In genomic region chrX:70908541-70908940, GRCh38 we compare ENCODE assay signal across 19 cellular contexts. TPM values are rescaled to one million over a fixed set of nuclear protein-coding genes. Genes with fewer than 3 reads are reported as not detected.
DNase-seq lines count a peak whose midpoint lies in the region; ATAC-seq, FAIRE-seq and TF ChIP-seq lines count a peak whose summit lies in the region.
"Had no signal": no experiment of that assay in that cellular context is flagged by ENCODE, and none has a peak within 500 bp of the region (broad histone marks: within the 10 kb centered on the region; RNA-seq: fewer than 3 reads in every experiment).

Gene TEX11, minus strand, starts transcription at chrX:70908711. Its CDS starts 922 bp downstream, at chrX:70907789.

- H2AK5ac ChIP-seq in mesendoderm (ENCODE audit: low read length), result no peak within 1 kb of the TSS

- H3K4me3 Mint-ChIP-seq in activated CD4-positive, alpha-beta T cell treated with anti-CD3 and anti-CD28 coated beads, Interleukin-2, amount 10 ng/mL, durations not matched to agents 24 days and 14 days, result no peak within 1 kb of the TSS
- H3K4me3 Mint-ChIP-seq in GM23338, result no peak within 1 kb of the TSS
- H3K4me3 Mint-ChIP-seq in astrocyte (ENCODE audit: unreplicated experiment), result peak within 1 kb of the TSS; percentile 27
- H3K4me3 Mint-ChIP-seq: CD8-positive, alpha-beta memory T cell had no signal

- H3K36me3 Mint-ChIP-seq in activated CD4-positive, alpha-beta T cell treated with anti-CD3 and anti-CD28 coated beads, Interleukin-2, amount 10 ng/mL, durations not matched to agents 24 days and 14 days (ENCODE audit: low read depth), result no peaks in the 10 kb centered on the region
- H3K36me3 Mint-ChIP-seq in GM23338 (ENCODE audit: low read depth) (0 out of 3 replicates have a peak, but pooled peaks cover 3% of the 10 kb centered on the region), astrocyte (ENCODE audit: low read depth, unreplicated experiment) (no peaks in the 10 kb centered on the region)
- H3K36me3 Mint-ChIP-seq: CD8-positive, alpha-beta memory T cell had no signal

- no peak within 1 kb of the TSS for H4K8ac ChIP-seq in mesendoderm (ENCODE audit: low read depth, low read length)

- no peak within 1 kb of the TSS for H3K56ac ChIP-seq in mesendoderm (ENCODE audit: low read length)

- no peak within 1 kb of the TSS; the same call in 1 of the 2 replicates for H2AFZ ChIP-seq in GM23338
- H2AFZ ChIP-seq in astrocyte (ENCODE audit: low read depth, low read length), result no peak within 1 kb of the TSS

- POLR2A ChIA-PET in HEK293T (lab: Yijun Ruan, JAX), result no interaction called here

- H3K9ac ChIP-seq in astrocyte (ENCODE audit: low read length) (no peak within 1 kb of the TSS), mesendoderm (ENCODE audit: low read length) (no peak within 1 kb of the TSS)

- H3K36me3 ChIP-seq in GM23338 (ENCODE audit: insufficient read depth), result no peaks in the 10 kb centered on the region
- no peaks in the 10 kb centered on the region for H3K36me3 ChIP-seq in astrocyte (ENCODE audit: insufficient read depth, low read length)
- H3K36me3 ChIP-seq in mesendoderm (ENCODE audit: control insufficient read depth, insufficient read depth, low read length), result no peaks in the 10 kb centered on the region

- H2BK15ac ChIP-seq in mesendoderm (replicated peaks; ENCODE audit: low read depth), result no peak within 1 kb of the TSS

- H3K4me1 Mint-ChIP-seq in activated CD4-positive, alpha-beta T cell treated with anti-CD3 and anti-CD28 coated beads, Interleukin-2, amount 10 ng/mL, durations not matched to agents 24 days and 14 days, result no peaks in the 10 kb centered on the region
- H3K4me1 Mint-ChIP-seq in GM23338, result 0 out of 3 replicates have a peak, but pooled peaks cover 3% of the 10 kb centered on the region
- H3K4me1 Mint-ChIP-seq in astrocyte (ENCODE audit: low read depth, unreplicated experiment), result no peaks in the 10 kb centered on the region
- H3K4me1 Mint-ChIP-seq: CD8-positive, alpha-beta memory T cell had no signal

- peak; percentile 80 for ATAC-seq in GM23338

- H3K4me2 ChIP-seq in GM23338, result no peak within 1 kb of the TSS
- H3K4me2 ChIP-seq in astrocyte (ENCODE audit: low read length), result no peak within 1 kb of the TSS
- no peak within 1 kb of the TSS for H3K4me2 ChIP-seq in mesendoderm (ENCODE audit: low read length)

- H2BK120ac ChIP-seq in mesendoderm (ENCODE audit: low read depth, low read length), result no peak within 1 kb of the TSS

- no peak within 1 kb of the TSS for H3K4ac ChIP-seq in mesendoderm (ENCODE audit: low read depth, low read length)

- H3K27ac ChIP-seq in GM23338 (ENCODE audit: low read depth) (no peak within 1 kb of the TSS), astrocyte (ENCODE audit: low read depth, low read length) (no peak within 1 kb of the TSS), mesendoderm (ENCODE audit: low read depth, low read length) (no peak within 1 kb of the TSS)

- H4K20me1 ChIP-seq in GM23338 (replicated peaks; ENCODE audit: insufficient read depth) (no peaks in the 10 kb centered on the region), astrocyte (ENCODE audit: insufficient read depth, low read length) (no peaks in the 10 kb centered on the region)

- H3K4me1 ChIP-seq in GM23338 (ENCODE audit: insufficient read depth) (no peaks in the 10 kb centered on the region), astrocyte (ENCODE audit: insufficient read depth, low read length) (no peaks in the 10 kb centered on the region), mesendoderm (ENCODE audit: control insufficient read depth, low read depth, low read length) (no peaks in the 10 kb centered on the region)

- no peak within 1 kb of the TSS for H3K23ac ChIP-seq in mesendoderm (ENCODE audit: low read length)

- no peaks in the 10 kb centered on the region for H3K27me3 ChIP-seq in GM23338 (ENCODE audit: insufficient read depth)
- H3K27me3 ChIP-seq in astrocyte (ENCODE audit: insufficient read depth, low read length), result no peaks in the 10 kb centered on the region
- no peaks in the 10 kb centered on the region for H3K27me3 ChIP-seq in mesendoderm (ENCODE audit: insufficient read depth, low read length, poor library complexity)

- no peak within 1 kb of the TSS for H2BK5ac ChIP-seq in mesendoderm (ENCODE audit: low read length)

- H3K4me3 ChIP-seq in GM23338 (no peak within 1 kb of the TSS), astrocyte (ENCODE audit: insufficient read depth, low read depth, low read length) (no peak within 1 kb of the TSS), mesendoderm (ENCODE audit: low read length) (no peak within 1 kb of the TSS)

- intact Hi-C loops in activated CD4-positive, alpha-beta T cell treated with anti-CD3 and anti-CD28 coated beads, Interleukin-2, amount 10 ng/mL, durations not matched to agents 24 days and 14 days (cut with micrococcal nuclease), result no loop called here

- FAIRE-seq in astrocyte (lab: Jason Lieb, UNC), result no peak
- FAIRE-seq: H54 had no signal

- no peak within 1 kb of the TSS for H4K5ac ChIP-seq in mesendoderm (ENCODE audit: low read length)

- no peak within 1 kb of the TSS for H3K18ac ChIP-seq in mesendoderm (ENCODE audit: low read length)

- H3K9me3 ChIP-seq in astrocyte (ENCODE audit: insufficient read depth, low read depth, low read length), result no peaks in the 10 kb centered on the region

- H3K79me2 ChIP-seq in GM23338 (replicated peaks; ENCODE audit: insufficient read depth), result no peaks in the 10 kb centered on the region
- no peaks in the 10 kb centered on the region for H3K79me2 ChIP-seq in astrocyte (ENCODE audit: insufficient read depth, low read length)
- H3K79me2 ChIP-seq in mesendoderm (ENCODE audit: control insufficient read depth, insufficient read depth, low read length), result no peaks in the 10 kb centered on the region

- no peaks in the 10 kb centered on the region for H3K9me2 ChIP-seq in GM23338 (ENCODE audit: insufficient read depth)

- CTCF ChIA-PET in HEK293T (lab: Yijun Ruan, JAX), result no interaction called here

- H3K27ac Mint-ChIP-seq in activated CD4-positive, alpha-beta T cell treated with anti-CD3 and anti-CD28 coated beads, Interleukin-2, amount 10 ng/mL, durations not matched to agents 24 days and 14 days, result no peak within 1 kb of the TSS
- no peak within 1 kb of the TSS for H3K27ac Mint-ChIP-seq in GM23338
- no peak within 1 kb of the TSS for H3K27ac Mint-ChIP-seq in astrocyte (ENCODE audit: unreplicated experiment)
- H3K27ac Mint-ChIP-seq: CD8-positive, alpha-beta memory T cell had no signal

- no CpG with 5 or more reads among the region's 14 CpGs for WGBS in mesendoderm (ENCODE audit: extremely low coverage, insufficient coverage, low lambda C conversion rate)

- no peaks in the 10 kb centered on the region for H3K9me3 Mint-ChIP-seq in activated CD4-positive, alpha-beta T cell treated with anti-CD3 and anti-CD28 coated beads, Interleukin-2, amount 10 ng/mL, durations not matched to agents 24 days and 14 days
- H3K9me3 Mint-ChIP-seq in GM23338 (peaks cover 8% of the 10 kb centered on the region; the same call in 2 of the 3 replicates), astrocyte (ENCODE audit: unreplicated experiment) (no peaks in the 10 kb centered on the region)

- H3K27me3 Mint-ChIP-seq in activated CD4-positive, alpha-beta T cell treated with anti-CD3 and anti-CD28 coated beads, Interleukin-2, amount 10 ng/mL, durations not matched to agents 24 days and 14 days, result no peaks in the 10 kb centered on the region
- H3K27me3 Mint-ChIP-seq in GM23338 (ENCODE audit: insufficient read depth, low read depth, poor library complexity) (no peaks in the 10 kb centered on the region), astrocyte (ENCODE audit: low read depth, unreplicated experiment) (no peaks in the 10 kb centered on the region)

- no peaks in the 10 kb centered on the region for H3F3A ChIP-seq in GM23338 (replicated peaks; ENCODE audit: low read depth)

- DNase-seq in activated CD4-positive, alpha-beta T cell treated with anti-CD3 and anti-CD28 coated beads, Interleukin-2, amount 10 ng/mL, durations not matched to agents 24 days and 14 days, result peak; percentile 23
- DNase-seq in activated CD4-positive, alpha-beta T cell treated with anti-CD3 and anti-CD28 coated beads for 48 hours, result no peak
- DNase-seq in GM23338 (ENCODE audit: low spot score) (peak; percentile 73), astrocyte (ENCODE audit: low read depth) (no peak), mesendoderm (peak; percentile 54), HEK293T (ENCODE audit: extremely low spot score) (no peak), MV-4-11 (lab: John Stamatoyannopoulos, UW) (no peak)
- DNase-seq: C1 segment of cervical spinal cord; CD8-positive, alpha-beta memory T cell; DMS79; NCI-H1417 treated with DMSO at 0.1 percent for 48 hours; NCI-H2029; NCI-H2171 treated with DMSO at 0.1 percent for 48 hours; NCI-H446 treated with DMSO at 0.1 percent for 48 hours; OCI-M1; SHP77 had no signal

- peak; percentile 42 to 67 for TF ChIP-seq CTCF in GM23338 (conservative IDR thresholded peaks at IDR 0.05; ENCODE audit: low read depth in 2 of 2)
- no peak for TF ChIP-seq CTCF in astrocyte (IDR thresholded peaks at IDR 0.05; ENCODE audit: insufficient read depth, low read depth, low read length)

- H3K79me1 ChIP-seq in mesendoderm (ENCODE audit: low read length), result no peaks in the 10 kb centered on the region

TF ChIP-seq in GM23338, 12 proteins besides CTCF, POLR2A, EP300 and RAD21 (continues in another document):
- TF ChIP-seq STAT1 (IDR thresholded peaks at IDR 0.05; ENCODE audit: unreplicated experiment) (no peak), CREB1 (CRISPR knock-in tag; IDR thresholded peaks at IDR 0.05; ENCODE audit: low read depth) (no peak), EZH2phosphoT487 (IDR thresholded peaks at IDR 0.05; ENCODE audit: unreplicated experiment) (no peak)

TF ChIP-seq in HEK293T, 16 proteins besides CTCF, POLR2A, EP300 and RAD21:
- TF ChIP-seq CTBP1 (IDR thresholded peaks at IDR 0.05; ENCODE audit: borderline replicate concordance) (no peak), LEF1 (IDR thresholded peaks at IDR 0.05; ENCODE audit: borderline replicate concordance) (no peak), ARNT (IDR thresholded peaks at IDR 0.05) (no peak)
TF ChIP-seq in HEK293T: peak in this region for 0.

RNA-seq across cellular contexts. Expression of gene TEX11, which starts in this region (rescaled TPM):
- not detected in 2 replicates for total RNA-seq in activated CD4-positive, alpha-beta T cell treated with anti-CD3 and anti-CD28 coated beads, Interleukin-2, amount 10 ng/mL, durations not matched to agents 24 days and 14 days
- 0.85 and 1.0 TPM in 2 replicates for total RNA-seq in GM23338 (2014; rRNA removed; shearing (Covaris generic))
- polyA plus RNA-seq in GM23338 (2016; fragmentation: Nextera tagmentation; extraction: Ambion mirVana), result 0.28 and 0.60 TPM in 2 replicates
- not detected in 2 replicates for total RNA-seq in astrocyte
- 0.32 TPM for polyA plus RNA-seq in mesendoderm (2013, experiment 1 of 2)
- polyA plus RNA-seq in mesendoderm (2013, experiment 2 of 2), result 0.39 TPM
- total RNA-seq: CD8-positive, alpha-beta memory T cell; HT-29; M059J had no signal
- polyA plus RNA-seq: CD8-positive, alpha-beta memory T cell had no signal

Comparison
In these comparisons a context has a peak if more than half of its experiments do, and no peak if none do; other contexts are left out.
1. Peak in DNase-seq in activated CD4-positive, alpha-beta T cell treated with anti-CD3 and anti-CD28 coated beads, Interleukin-2, amount 10 ng/mL, durations not matched to agents 24 days and 14 days; RNA of the gene not detected or under 1 TPM.
2. DNase-seq: peak in GM23338 (single experiment) and mesendoderm (single experiment); none in activated CD4-positive, alpha-beta T cell treated with anti-CD3 and anti-CD28 coated beads for 48 hours (single experiment), astrocyte (single experiment), HEK293T (single experiment) and MV-4-11 (single experiment).